ENCODE assay signal across 8 cellular contexts in the genomic region with DNA sequence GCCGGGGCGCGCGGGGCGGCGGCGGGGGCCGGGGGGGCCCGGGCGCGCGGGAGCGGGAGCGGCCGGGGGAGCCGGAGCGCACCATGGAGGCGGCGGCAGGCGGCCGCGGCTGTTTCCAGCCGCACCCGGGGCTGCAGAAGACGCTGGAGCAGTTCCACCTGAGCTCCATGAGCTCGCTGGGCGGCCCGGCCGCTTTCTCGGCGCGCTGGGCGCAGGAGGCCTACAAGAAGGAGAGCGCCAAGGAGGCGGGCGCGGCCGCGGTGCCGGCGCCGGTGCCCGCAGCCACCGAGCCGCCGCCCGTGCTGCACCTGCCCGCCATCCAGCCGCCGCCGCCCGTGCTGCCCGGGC. TPM values are rescaled to one million over a fixed set of nuclear protein-coding genes. Genes with fewer than 3 reads are reported as not detected.
DNase-seq lines count a peak whose midpoint lies in the region; ATAC-seq and TF ChIP-seq lines count a peak whose summit lies in the region.

No MANE protein-coding gene starts in this region.

- no peaks in the 10 kb centered on the region for H3K9me3 Mint-ChIP-seq in natural killer cell

- H3K4me1 ChIP-seq in effector memory CD4-positive, alpha-beta T cell (ENCODE audit: control insufficient read depth, insufficient read depth, low read length, poor library complexity, severe bottlenecking) = peaks cover 21% of the 10 kb centered on the region

- H3K9me3 ChIP-seq in effector memory CD4-positive, alpha-beta T cell (ENCODE audit: control insufficient read depth, low read length) = no peaks in the 10 kb centered on the region

- H3K27me3 Mint-ChIP-seq in natural killer cell (ENCODE audit: low read depth in 2 of 2) = peaks cover 0 to 2% of the 10 kb centered on the region in 2 donors

- H3K36me3 Mint-ChIP-seq in natural killer cell = no peaks in the 10 kb centered on the region

- peak overlapping the region; percentile 90 for H3K27ac ChIP-seq in effector memory CD4-positive, alpha-beta T cell (ENCODE audit: insufficient read depth, low read length, poor library complexity, severe bottlenecking)

- peak overlapping the region; percentile 62 for H3K4me3 ChIP-seq in GM08714 (ENCODE audit: low read length)
- peak overlapping the region; percentile 96 for H3K4me3 ChIP-seq in effector memory CD4-positive, alpha-beta T cell (ENCODE audit: insufficient read depth, low read depth, low read length, poor library complexity, severe bottlenecking)

- ATAC-seq in natural killer cell = no peak
- no peak for ATAC-seq in GM18511 (IDR thresholded peaks at IDR 0.05; ENCODE audit: unreplicated experiment)
- ATAC-seq in GM18907 (IDR thresholded peaks at IDR 0.05; ENCODE audit: unreplicated experiment) = no peak
- ATAC-seq in HG02981 (IDR thresholded peaks at IDR 0.05; ENCODE audit: unreplicated experiment) = no peak

- intact Hi-C loops in natural killer cell (cut with micrococcal nuclease) = loop anchor here (1.0 kb wide), 1 partner anchor 27 kb away; no protein-coding TSS in a partner anchor

- DNase-seq in OCI-M1 (lab: John Stamatoyannopoulos, UW) (peak; percentile 53), natural killer cell (no peak), amygdala (lab: John Stamatoyannopoulos, UW) (no peak)
- no peak for DNase-seq in effector memory CD4-positive, alpha-beta T cell

- H3K4me3 Mint-ChIP-seq in natural killer cell = peak overlapping the region; percentile 93

- H3K36me3 ChIP-seq in effector memory CD4-positive, alpha-beta T cell (ENCODE audit: control insufficient read depth, insufficient read depth, low read length) = peaks cover 5% of the 10 kb centered on the region

- peak overlapping the region; percentile 85 to 97 for H3K27ac Mint-ChIP-seq in natural killer cell

- peaks cover 33 to 56% of the 10 kb centered on the region in 2 donors for H3K4me1 Mint-ChIP-seq in natural killer cell

- no peaks in the 10 kb centered on the region for H3K27me3 ChIP-seq in effector memory CD4-positive, alpha-beta T cell (replicated peaks; ENCODE audit: control insufficient read depth, insufficient read depth, low read length, poor library complexity, severe bottlenecking)

- TF ChIP-seq CTCF in natural killer cell (IDR thresholded peaks at IDR 0.05) = no peak

RNA-seq across cellular contexts. Expression of a gene that starts 0.5 kb away (rescaled TPM):
- total RNA-seq in natural killer cell = 100 to 1,000 TPM in 2 of 3 donors, 10 to 100 TPM in 1; 96.9 to 145 (median 140) TPM

RNA-seq across cellular contexts. Expression of a gene that starts 34.1 kb away (rescaled TPM):
- 10 to 100 TPM; 40.3 to 53.0 (median 43.3) TPM for total RNA-seq in natural killer cell
